ENCODE assay signal across 1 cellular context in genomic region chr3:49327485-49327884, GRCh38.
TF ChIP-seq lines count a peak whose summit lies in the region.

No MANE protein-coding gene starts in this region.

TF ChIP-seq in K562, 482 proteins besides CTCF, POLR2A, EP300 and RAD21:
- no peak for TF ChIP-seq ELF1 (tag; IDR thresholded peaks at IDR 0.05)
- TF ChIP-seq SMC3 (conservative IDR thresholded peaks at IDR 0.05; ENCODE audit: insufficient read depth, low read depth, low read length), result 0 out of 2 replicates have a peak, but pooled peaks have one; percentile 11
TF ChIP-seq in K562: peak in this region for 1.
